Comparison of ENCODE assay signal across 8 cellular contexts in the genomic region with DNA sequence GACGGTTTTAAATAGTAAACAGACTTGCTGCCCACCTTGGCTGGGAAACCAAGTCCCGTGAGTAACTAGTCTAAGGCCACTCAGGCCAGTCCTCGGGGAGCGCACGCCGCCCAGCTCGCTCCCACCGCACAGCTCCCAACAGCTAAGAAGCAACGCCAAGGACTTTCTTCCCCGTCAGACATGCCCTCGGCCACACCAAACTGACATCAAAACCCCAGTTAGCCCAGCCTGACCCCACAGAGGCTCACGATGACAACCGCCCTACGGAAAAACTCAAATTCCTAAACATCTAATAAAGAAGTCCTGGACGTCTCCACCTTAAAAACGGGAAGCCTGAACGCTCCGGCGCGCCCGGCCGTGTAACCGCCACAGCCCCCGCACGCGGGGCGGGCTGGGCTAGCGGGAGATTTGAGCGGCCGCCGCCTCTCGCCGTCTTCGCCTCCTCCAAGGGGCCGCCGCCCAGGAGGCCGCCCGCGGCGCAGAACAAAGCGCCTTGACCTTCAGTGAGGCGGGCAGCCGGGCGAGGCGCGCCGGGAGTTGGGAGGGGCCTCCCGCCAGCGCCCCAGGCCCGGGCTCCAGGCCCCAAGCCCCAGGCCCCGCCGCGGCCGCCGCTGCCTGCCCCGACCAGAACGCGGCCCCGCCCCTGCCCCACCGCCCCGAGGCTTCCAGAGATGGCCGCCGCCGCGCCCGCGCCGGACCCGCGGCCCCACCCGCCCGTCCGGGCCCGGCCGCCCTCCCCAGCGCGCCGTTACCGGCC. TPM values are rescaled to one million over a fixed set of nuclear protein-coding genes. Genes with fewer than 3 reads are reported as not detected.
DNase-seq lines count a peak whose midpoint lies in the region; ATAC-seq and TF ChIP-seq lines count a peak whose summit lies in the region.

No MANE protein-coding gene starts in this region.

- peak overlapping the region; percentile 100 for H3K27ac Mint-ChIP-seq in stimulated activated naive CD8-positive, alpha-beta T cell treated with anti-CD3 and anti-CD28 coated beads, Interleukin-15, Interleukin-2, amounts not matched to agents 100 ng/mL and 50 ng/mL, for 24 hours

- DNase-seq in AG08396 (ENCODE audit: low spot score): peak; percentile 75
- DNase-seq in PC-9: peak in 1 of 2 experiments; percentile 62
- DNase-seq in cerebellar cortex (ENCODE audit: low spot score): peak; percentile 22
- peak; percentile 86 for DNase-seq in left kidney (ENCODE audit: low read depth, low spot score)
- DNase-seq in activated gamma-delta T cell (lab: John Stamatoyannopoulos, UW): no peak

- no peaks in the 10 kb centered on the region; the same call in 1 of the 2 replicates for H4K20me1 ChIP-seq in PC-9 (ENCODE audit: insufficient read depth)

- H3K4me2 ChIP-seq in PC-9: peak overlapping the region; percentile 99

- peaks cover 51% of the 10 kb centered on the region for H3K79me2 ChIP-seq in PC-9 (ENCODE audit: low read depth)

- H3K36me3 ChIP-seq in PC-9 (ENCODE audit: low read depth): no peaks in the 10 kb centered on the region

- H3F3A ChIP-seq in PC-9 (ENCODE audit: insufficient read depth, low read depth): peaks cover 9% of the 10 kb centered on the region; the same call in 1 of the 2 replicates

- peak overlapping the region; percentile 73 for H3K27ac ChIP-seq in PC-9

- CTCF ChIA-PET in PC-9 (lab: Charles Lee): interaction anchor here (0.6 to 0.8 kb wide), 2 partner anchors 348 to 711 kb away, joined by 3 to 14 read pairs; no protein-coding TSS in a partner anchor

- no peak for TF ChIP-seq CTCF in PC-9 (conservative IDR thresholded peaks at IDR 0.05)

- no peaks in the 10 kb centered on the region for H3K9me2 ChIP-seq in PC-9 (ENCODE audit: insufficient read depth)

- no peaks in the 10 kb centered on the region for H3K9me3 ChIP-seq in PC-9 (ENCODE audit: insufficient read depth, low read depth)

- peaks cover 26% of the 10 kb centered on the region for H3K4me1 ChIP-seq in PC-9 (replicated peaks; ENCODE audit: insufficient read depth)

- H3K4me1 Mint-ChIP-seq in stimulated activated naive CD8-positive, alpha-beta T cell treated with anti-CD3 and anti-CD28 coated beads, Interleukin-15, Interleukin-2, amounts not matched to agents 100 ng/mL and 50 ng/mL, for 24 hours (ENCODE audit: low read depth): peaks cover 38% of the 10 kb centered on the region

- peak overlapping the region; percentile 85 for H3K4me3 ChIP-seq in PC-9

- ATAC-seq in GM18508 (IDR thresholded peaks at IDR 0.05; ENCODE audit: insufficient read depth, unreplicated experiment) (peak; percentile 10), HG02973 (IDR thresholded peaks at IDR 0.05; ENCODE audit: unreplicated experiment) (peak; percentile 30)

- H3K27me3 ChIP-seq in PC-9 (ENCODE audit: insufficient read depth, low read depth): no peaks in the 10 kb centered on the region

- H3K36me3 Mint-ChIP-seq in stimulated activated naive CD8-positive, alpha-beta T cell treated with anti-CD3 and anti-CD28 coated beads, Interleukin-15, Interleukin-2, amounts not matched to agents 100 ng/mL and 50 ng/mL, for 24 hours (ENCODE audit: low read depth): peaks cover 40% of the 10 kb centered on the region

- no peaks in the 10 kb centered on the region for H3K9me3 Mint-ChIP-seq in stimulated activated naive CD8-positive, alpha-beta T cell treated with anti-CD3 and anti-CD28 coated beads, Interleukin-15, Interleukin-2, amounts not matched to agents 100 ng/mL and 50 ng/mL, for 24 hours

- 0 out of 2 replicates have a peak overlapping the region, but pooled peaks have one; percentile 66 for H2AFZ ChIP-seq in PC-9

- BruUV-seq in PC-9 (replicated peaks; lab: Mats Ljungman, UMichigan): no TSS peak

- intact Hi-C loops in PC-9 (cut with micrococcal nuclease; ENCODE audit: unreplicated experiment): no loop called here

- H3K27me3 Mint-ChIP-seq in stimulated activated naive CD8-positive, alpha-beta T cell treated with anti-CD3 and anti-CD28 coated beads, Interleukin-15, Interleukin-2, amounts not matched to agents 100 ng/mL and 50 ng/mL, for 24 hours: no peaks in the 10 kb centered on the region

- peak overlapping the region; percentile 100 for H3K4me3 Mint-ChIP-seq in stimulated activated naive CD8-positive, alpha-beta T cell treated with anti-CD3 and anti-CD28 coated beads, Interleukin-15, Interleukin-2, amounts not matched to agents 100 ng/mL and 50 ng/mL, for 24 hours

- POLR2A ChIA-PET in PC-9 (lab: Charles Lee; ENCODE audit: unreplicated experiment): interaction anchor here (0.6 to 0.7 kb wide), 2 partner anchors 8 to 107 kb away, joined by 3 to 9 read pairs; no protein-coding TSS in a partner anchor

RNA-seq across cellular contexts. Expression of a gene that starts 0.5 kb away (rescaled TPM):
- 73.3 and 86.7 TPM in 2 replicates for total RNA-seq in PC-9 (2021)
